11 cellular contexts compared by ENCODE assay signal in genomic region chr7:128915841-128916642, GRCh38. TPM values are rescaled to one million over a fixed set of nuclear protein-coding genes. Genes with fewer than 3 reads are reported as not detected.
DNase-seq lines count a peak whose midpoint lies in the region; ATAC-seq and TF ChIP-seq lines count a peak whose summit lies in the region.
"Had no signal": no experiment of that assay in that cellular context is flagged by ENCODE, and none has a peak within 500 bp of the region (broad histone marks: within the 10 kb centered on the region; RNA-seq: fewer than 3 reads in every experiment).

No MANE protein-coding gene starts in this region.

- peaks cover 6 to 15% (median 9%) of the 10 kb centered on the region in 4 donors for H3K4me1 Mint-ChIP-seq in CD4-positive, alpha-beta memory T cell
- peaks cover 7 to 15% (median 13%) of the 10 kb centered on the region in 3 donors for H3K4me1 Mint-ChIP-seq in IgD-negative memory B cell

- no peak for DNase-seq in CD4-positive, alpha-beta memory T cell
- DNase-seq in esophagus muscularis mucosa (ENCODE audit: extremely low spot score) (no peak), retina (peak; percentile 40), OCI-M2 (lab: John Stamatoyannopoulos, UW; ENCODE audit: unreplicated experiment) (no peak), HCEC 1CT (no peak), NCI-H128 (lab: John Stamatoyannopoulos, UW; ENCODE audit: unreplicated experiment) (no peak)

- H3K36me3 ChIP-seq in CD4-positive, alpha-beta memory T cell (ENCODE audit: insufficient read depth, low read length), result no peaks in the 10 kb centered on the region
- H3K36me3 ChIP-seq in esophagus muscularis mucosa, result no peaks in the 10 kb centered on the region
- H3K36me3 ChIP-seq: BLaER1 had no signal

- peaks cover 4% of the 10 kb centered on the region for H3K4me1 ChIP-seq in CD4-positive, alpha-beta memory T cell (ENCODE audit: insufficient read depth, low read length)
- H3K4me1 ChIP-seq in esophagus muscularis mucosa, result peaks cover 0 to 19% (median 17%) of the 10 kb centered on the region in 4 donors

- H3K27me3 ChIP-seq in CD4-positive, alpha-beta memory T cell (ENCODE audit: insufficient read depth, low read length), result peaks cover 6% of the 10 kb centered on the region
- H3K27me3 ChIP-seq in esophagus muscularis mucosa, result peaks cover 0 to 68% (median 21%) of the 10 kb centered on the region in 4 donors

- H3K9me3 Mint-ChIP-seq in CD4-positive, alpha-beta memory T cell, result no peaks in the 10 kb centered on the region
- H3K9me3 Mint-ChIP-seq in IgD-negative memory B cell, result no peaks in the 10 kb centered on the region

- no peak overlapping the region for H3K27ac ChIP-seq in CD4-positive, alpha-beta memory T cell (ENCODE audit: low read depth, low read length)
- H3K27ac ChIP-seq in esophagus muscularis mucosa (replicated peaks in 1 of 4), result no peak overlapping the region
- H3K27ac ChIP-seq: BLaER1 had no signal

- H3K4me3 Mint-ChIP-seq in CD4-positive, alpha-beta memory T cell, result peak overlapping the region in 7 of 8 donors; percentile 72 to 93 (median 86)
- H3K4me3 Mint-ChIP-seq in IgD-negative memory B cell, result peak overlapping the region; percentile 54 to 78 (median 58)

- no peak overlapping the region for H3K27ac Mint-ChIP-seq in CD4-positive, alpha-beta memory T cell
- H3K27ac Mint-ChIP-seq in IgD-negative memory B cell, result no peak overlapping the region

- TF ChIP-seq EP300 in esophagus muscularis mucosa (IDR thresholded peaks at IDR 0.05), result no peak

- H3K27me3 Mint-ChIP-seq in CD4-positive, alpha-beta memory T cell, result peaks cover 32 to 34% of the 10 kb centered on the region in 2 donors
- peaks cover 20% of the 10 kb centered on the region for H3K27me3 Mint-ChIP-seq in IgD-negative memory B cell

- WGBS in esophagus muscularis mucosa, result 81% methylated on average over 7 of the region's 69 CpGs

- POLR2A ChIA-PET in CD4-positive, alpha-beta memory T cell (lab: Charles Lee; ENCODE audit: partially characterized antibody), result no interaction called here

- CTCF ChIA-PET in CD4-positive, alpha-beta memory T cell (lab: Charles Lee; ENCODE audit: partially characterized antibody), result interaction anchor here (0.7 kb wide), 1 partner anchor 173 kb away, joined by 3 read pairs; no protein-coding TSS in a partner anchor

- no peak for TF ChIP-seq POLR2A in esophagus muscularis mucosa (IDR thresholded peaks at IDR 0.05; ENCODE audit: low read depth)

- no peak for TF ChIP-seq CTCF in esophagus muscularis mucosa (IDR thresholded peaks at IDR 0.05)

- no peaks in the 10 kb centered on the region for H3K9me3 ChIP-seq in CD4-positive, alpha-beta memory T cell (ENCODE audit: control insufficient read depth in 1 of 2, low read length in 2 of 2)
- H3K9me3 ChIP-seq in esophagus muscularis mucosa, result no peaks in the 10 kb centered on the region
- H3K9me3 ChIP-seq: BLaER1 had no signal

- H3K4me3 ChIP-seq in CD4-positive, alpha-beta memory T cell (ENCODE audit: low read length in 2 of 2), result no peak overlapping the region
- peak overlapping the region; percentile 32 to 44 (median 38) for H3K4me3 ChIP-seq in esophagus muscularis mucosa
- H3K4me3 ChIP-seq: BLaER1 had no signal

- no peaks in the 10 kb centered on the region for H3K36me3 Mint-ChIP-seq in CD4-positive, alpha-beta memory T cell
- peaks cover 5% of the 10 kb centered on the region for H3K36me3 Mint-ChIP-seq in IgD-negative memory B cell

- intact Hi-C loops in CD4-positive, alpha-beta memory T cell (cut with micrococcal nuclease), result no loop called here
- intact Hi-C loops in esophagus muscularis mucosa (cut with DNase I), result no loop called here

- no peak for ATAC-seq in HG03280 (IDR thresholded peaks at IDR 0.05; ENCODE audit: unreplicated experiment)

RNA-seq across cellular contexts. Expression of gene KCP, which starts 5.5 kb away (rescaled TPM):
- total RNA-seq in CD4-positive, alpha-beta memory T cell, result under 1 TPM; 0.39 to 0.55 TPM
- polyA plus RNA-seq in CD4-positive, alpha-beta memory T cell, result not detected
- 0.26 TPM for polyA plus RNA-seq in IgD-negative memory B cell
- total RNA-seq in esophagus muscularis mucosa, result under 1 TPM in 3 of 4 donors, not detected in 1; 0.13 to 0.66 (median 0.29) TPM
- total RNA-seq: H4, M059J had no signal

RNA-seq across cellular contexts. Expression of gene IRF5, which starts 21.7 kb away (rescaled TPM):
- total RNA-seq in CD4-positive, alpha-beta memory T cell, result 1 to 10 TPM; 7.2 to 9.1 TPM
- 10 to 100 TPM; 14.4 to 27.8 TPM for polyA plus RNA-seq in CD4-positive, alpha-beta memory T cell
- polyA plus RNA-seq in IgD-negative memory B cell, result 132 TPM
- total RNA-seq in esophagus muscularis mucosa, result 10 to 100 TPM in 1 of 4 donors, 1 to 10 TPM in 3; 7.6 to 14.5 (median 8.6) TPM

RNA-seq across cellular contexts. Expression of gene ATP6V1F, which starts 53.4 kb away (rescaled TPM):
- 10 to 100 TPM; 74.6 to 75.5 TPM for total RNA-seq in CD4-positive, alpha-beta memory T cell
- 100 to 1,000 TPM; 274 to 392 TPM for polyA plus RNA-seq in CD4-positive, alpha-beta memory T cell
- 325 TPM for polyA plus RNA-seq in IgD-negative memory B cell
- 100 to 1,000 TPM in 2 of 4 donors, 10 to 100 TPM in 2; 74.3 to 108 (median 91.9) TPM for total RNA-seq in esophagus muscularis mucosa

Comparison
In these comparisons a context has a peak if more than half of its experiments do, and no peak if none do; other contexts are left out.
1. H3K4me3 ChIP-seq: peak in esophagus muscularis mucosa (4 of 4); none in CD4-positive, alpha-beta memory T cell (0 of 2).